ENCODE assay signal across 9 cellular contexts in genomic region chr19:58474291-58474996, GRCh38. TPM values are rescaled to one million over a fixed set of nuclear protein-coding genes. Genes with fewer than 3 reads are reported as not detected.
DNase-seq lines count a peak whose midpoint lies in the region; ATAC-seq and TF ChIP-seq lines count a peak whose summit lies in the region.
"Had no signal": no experiment of that assay in that cellular context is flagged by ENCODE, and none has a peak within 500 bp of the region (broad histone marks: within the 10 kb centered on the region; RNA-seq: fewer than 3 reads in every experiment).

No MANE protein-coding gene starts in this region.

- ATAC-seq in activated naive CD8-positive, alpha-beta T cell treated with anti-CD3 and anti-CD28 coated beads, Interleukin-2, amount 50 U/mL, for 24 hours: no peak
- ATAC-seq in GM18861 (IDR thresholded peaks at IDR 0.05; ENCODE audit: unreplicated experiment) (no peak), GM21737 (IDR thresholded peaks at IDR 0.05; ENCODE audit: unreplicated experiment) (no peak), HG03571 (IDR thresholded peaks at IDR 0.05; ENCODE audit: unreplicated experiment) (no peak), HG02588 (IDR thresholded peaks at IDR 0.05; ENCODE audit: unreplicated experiment) (no peak)

- no peaks in the 10 kb centered on the region for H3K9me3 Mint-ChIP-seq in activated naive CD8-positive, alpha-beta T cell treated with anti-CD3 and anti-CD28 coated beads, Interleukin-2, amount 50 U/mL, for 24 hours
- no peaks in the 10 kb centered on the region for H3K9me3 Mint-ChIP-seq in mesothelial cell of epicardium

- no peaks in the 10 kb centered on the region for H3K27me3 Mint-ChIP-seq in activated naive CD8-positive, alpha-beta T cell treated with anti-CD3 and anti-CD28 coated beads, Interleukin-2, amount 50 U/mL, for 24 hours
- H3K27me3 Mint-ChIP-seq in mesothelial cell of epicardium (ENCODE audit: low read depth): no peaks in the 10 kb centered on the region

- no peak overlapping the region for H3K4me3 ChIP-seq in AG10803 (ENCODE audit: low read length)

- peak; percentile 86 for DNase-seq in AG10803 (ENCODE audit: low read depth)
- peak; percentile 48 for DNase-seq in HK-2 (ENCODE audit: unreplicated experiment)
- no peak for DNase-seq in activated naive CD8-positive, alpha-beta T cell treated with anti-CD3 and anti-CD28 coated beads, Interleukin-2, amount 50 U/mL, for 24 hours
- DNase-seq in mesothelial cell of epicardium (ENCODE audit: low spot score in 2 of 2, unreplicated experiment in 2 of 2): no peak
- DNase-seq: NCI-H526 had no signal

- TF ChIP-seq CTCF in AG10803 (conservative IDR thresholded peaks at IDR 0.05; ENCODE audit: low read length): no peak
- no peak for TF ChIP-seq CTCF in mesothelial cell of epicardium (IDR thresholded peaks at IDR 0.05; ENCODE audit: unreplicated experiment)

- peak overlapping the region; percentile 68 for H3K27ac Mint-ChIP-seq in activated naive CD8-positive, alpha-beta T cell treated with anti-CD3 and anti-CD28 coated beads, Interleukin-2, amount 50 U/mL, for 24 hours
- H3K27ac Mint-ChIP-seq in mesothelial cell of epicardium: no peak overlapping the region

- H3K36me3 Mint-ChIP-seq in activated naive CD8-positive, alpha-beta T cell treated with anti-CD3 and anti-CD28 coated beads, Interleukin-2, amount 50 U/mL, for 24 hours (ENCODE audit: low read depth): peaks cover 14% of the 10 kb centered on the region
- H3K36me3 Mint-ChIP-seq in mesothelial cell of epicardium: peaks cover 3% of the 10 kb centered on the region

- peaks cover 30% of the 10 kb centered on the region for H3K4me1 Mint-ChIP-seq in activated naive CD8-positive, alpha-beta T cell treated with anti-CD3 and anti-CD28 coated beads, Interleukin-2, amount 50 U/mL, for 24 hours
- peaks cover 11% of the 10 kb centered on the region for H3K4me1 Mint-ChIP-seq in mesothelial cell of epicardium

- peak overlapping the region; percentile 88 for H3K4me3 Mint-ChIP-seq in activated naive CD8-positive, alpha-beta T cell treated with anti-CD3 and anti-CD28 coated beads, Interleukin-2, amount 50 U/mL, for 24 hours
- peak overlapping the region; percentile 46 for H3K4me3 Mint-ChIP-seq in mesothelial cell of epicardium

RNA-seq across cellular contexts. Expression of gene ZNF446, which starts 1.7 kb away (rescaled TPM):
- 17.3 to 18.0 TPM (median 17.4 TPM) in 3 replicates for total RNA-seq in mesothelial cell of epicardium

RNA-seq across cellular contexts. Expression of gene ZNF324, which starts 7.6 kb away (rescaled TPM):
- total RNA-seq in mesothelial cell of epicardium: 12.1 to 13.4 TPM (median 12.6 TPM) in 3 replicates

RNA-seq across cellular contexts. Expression of gene ZNF324B, which starts 23.0 kb away (rescaled TPM):
- total RNA-seq in mesothelial cell of epicardium: 8.0 to 8.8 TPM (median 8.2 TPM) in 3 replicates

RNA-seq across cellular contexts. Expression of gene ZNF132, which starts 34.5 kb away (rescaled TPM):
- 4.2 to 4.8 TPM (median 4.4 TPM) in 3 replicates for total RNA-seq in mesothelial cell of epicardium

RNA-seq across cellular contexts. Expression of gene SLC27A5, which starts 37.3 kb away (rescaled TPM):
- 12.5 to 14.2 TPM (median 14.2 TPM) in 3 replicates for total RNA-seq in mesothelial cell of epicardium

Comparison
In these comparisons a context has a peak if more than half of its experiments do, and no peak if none do; other contexts are left out.
1. DNase-seq: peak in AG10803 (single experiment) and HK-2 (single experiment); none in activated naive CD8-positive, alpha-beta T cell treated with anti-CD3 and anti-CD28 coated beads, Interleukin-2, amount 50 U/mL, for 24 hours (single experiment) and mesothelial cell of epicardium (0 of 2).